In the genomic region with DNA sequence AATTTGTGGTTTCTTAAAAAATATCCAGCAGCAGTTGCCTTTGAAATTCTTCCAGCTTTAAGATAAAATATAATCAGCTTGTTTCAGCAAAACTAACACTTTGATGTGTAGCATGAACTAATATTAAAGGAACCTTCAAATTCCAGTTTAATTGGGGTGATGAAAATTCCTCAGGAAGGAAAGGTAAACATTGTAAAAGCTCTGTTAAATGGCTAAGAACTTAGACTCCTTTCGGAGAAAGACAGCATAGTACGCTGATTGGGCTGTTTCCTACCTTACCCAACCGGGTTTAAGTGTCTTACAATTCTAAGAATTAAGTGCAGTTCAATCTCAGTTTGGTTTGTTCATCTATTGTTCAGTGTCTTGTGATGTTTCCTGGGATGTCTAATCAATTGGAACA, we compare ENCODE assay signal across 28 cellular contexts.
"Had no signal": no experiment of that assay in that cellular context is flagged by ENCODE, and none has a peak within 500 bp of the region (broad histone marks: within the 10 kb centered on the region; RNA-seq: fewer than 3 reads in every experiment).

No MANE protein-coding gene starts in this region.

- H3K27ac Mint-ChIP-seq: dendritic cell treated with granulocyte-macrophage colony-stimulating factor and Interleukin-4, amounts not matched to agents 40 ng/mL and 50 ng/mL, for 4 days; natural killer cell; progenitor cell of endocrine pancreas; stimulated activated effector memory CD8-positive, alpha-beta T cell treated with anti-CD3 and anti-CD28 coated beads, Interleukin-12 subunit alpha, Interleukin-12 subunit beta, amount 100 ng/mL, for 72 hours; type B pancreatic cell had no signal

- H3K4me3 ChIP-seq: colonic mucosa, esophagus muscularis mucosa, gastroesophageal sphincter, heart left ventricle, left lung, pancreas, right atrium auricular region, testis, tibial artery had no signal

- H3K27me3 Mint-ChIP-seq: dendritic cell treated with granulocyte-macrophage colony-stimulating factor and Interleukin-4, amounts not matched to agents 40 ng/mL and 50 ng/mL, for 4 days; progenitor cell of endocrine pancreas; type B pancreatic cell had no signal

- H3K4me1 Mint-ChIP-seq: natural killer cell; neural crest cell; stimulated activated effector memory CD8-positive, alpha-beta T cell treated with anti-CD3 and anti-CD28 coated beads, Interleukin-12 subunit alpha, Interleukin-12 subunit beta, amount 100 ng/mL, for 72 hours had no signal

- H3K36me3 ChIP-seq: colonic mucosa, esophagus muscularis mucosa, gastroesophageal sphincter, heart left ventricle, left lung, neutrophil, pancreas, right atrium auricular region, tibial artery had no signal

- FAIRE-seq: endothelial cell of umbilical vein, islet of Langerhans had no signal

- H3K36me3 Mint-ChIP-seq: natural killer cell; stimulated activated effector memory CD8-positive, alpha-beta T cell treated with anti-CD3 and anti-CD28 coated beads, Interleukin-12 subunit alpha, Interleukin-12 subunit beta, amount 100 ng/mL, for 72 hours; type B pancreatic cell had no signal

- DNase-seq: colonic mucosa; effector memory CD4-positive, alpha-beta T cell; foreskin keratinocyte; heart left ventricle; hippocampal formation; left cardiac atrium; left lung; mesenchymal stem cell; natural killer cell; pancreas; stimulated activated CD4-positive, alpha-beta T cell treated with anti-CD3 and anti-CD28 coated beads, Interleukin-2, amount 100 ng/mL, for 24 hours; stimulated activated CD4-positive, alpha-beta T cell treated with anti-CD3 and anti-CD28 coated beads, Interleukin-4, amount 100 ng/mL, for 24 hours; stimulated activated naive CD8-positive, alpha-beta T cell treated with anti-CD3 and anti-CD28 coated beads, Interleukin-15, Interleukin-2, amounts not matched to agents 100 U/mL and 50 U/mL, for 24 hours; substantia nigra; testis; tibial artery had no signal

- H3K4me3 Mint-ChIP-seq: dendritic cell treated with granulocyte-macrophage colony-stimulating factor and Interleukin-4, amounts not matched to agents 40 ng/mL and 50 ng/mL, for 4 days; natural killer cell; neural crest cell; stimulated activated effector memory CD8-positive, alpha-beta T cell treated with anti-CD3 and anti-CD28 coated beads, Interleukin-12 subunit alpha, Interleukin-12 subunit beta, amount 100 ng/mL, for 72 hours; type B pancreatic cell had no signal

- ATAC-seq: foreskin keratinocyte; gastroesophageal sphincter; heart left ventricle; left cardiac atrium; left lung; natural killer cell; pancreas; sciatic nerve; stimulated activated effector memory CD8-positive, alpha-beta T cell treated with anti-CD3 and anti-CD28 coated beads, Interleukin-12 subunit alpha, Interleukin-12 subunit beta, amount 100 ng/mL, for 72 hours; stimulated activated naive CD8-positive, alpha-beta T cell treated with anti-CD3 and anti-CD28 coated beads, Interleukin-15, Interleukin-2, amounts not matched to agents 100 U/mL and 50 U/mL, for 24 hours had no signal

- H3K9me3 Mint-ChIP-seq: dendritic cell treated with granulocyte-macrophage colony-stimulating factor and Interleukin-4, amounts not matched to agents 40 ng/mL and 50 ng/mL, for 4 days; neural crest cell; stimulated activated effector memory CD8-positive, alpha-beta T cell treated with anti-CD3 and anti-CD28 coated beads, Interleukin-12 subunit alpha, Interleukin-12 subunit beta, amount 100 ng/mL, for 72 hours; type B pancreatic cell had no signal

- H3K27me3 ChIP-seq: colonic mucosa, esophagus muscularis mucosa, foreskin keratinocyte, gastroesophageal sphincter, heart left ventricle, left lung, neutrophil, pancreas, right atrium auricular region, testis, tibial artery had no signal

- H3K4me1 ChIP-seq: colonic mucosa, esophagus muscularis mucosa, foreskin keratinocyte, gastroesophageal sphincter, heart left ventricle, left lung, pancreas, right atrium auricular region, testis, tibial artery had no signal

- H3K9me3 ChIP-seq: colonic mucosa, esophagus muscularis mucosa, gastroesophageal sphincter, heart left ventricle, left lung, neutrophil, pancreas, right atrium auricular region, testis, tibial artery had no signal

- H3K27ac ChIP-seq: colonic mucosa, esophagus muscularis mucosa, foreskin keratinocyte, gastroesophageal sphincter, heart left ventricle, left lung, neutrophil, pancreas, right atrium auricular region, testis, tibial artery had no signal
